1 cellular context compared by ENCODE assay signal in genomic region chr1:244817415-244817894, GRCh38.
A peak's percentile ranks its signal among the peaks of the same experiment; 100 is the strongest.
TF ChIP-seq lines count a peak whose summit lies in the region.

No MANE protein-coding gene starts in this region.

TF ChIP-seq in HepG2, 621 proteins besides CTCF, POLR2A, EP300 and RAD21 (continued from another document and continues in another):
- TF ChIP-seq CREB1 (IDR thresholded peaks at IDR 0.05) (peak; percentile 83), CREB1 (CRISPR knock-in tag; IDR thresholded peaks at IDR 0.05) (peak; percentile 80), ZNF646 (CRISPR knock-in tag; IDR thresholded peaks at IDR 0.05) (no peak), ZNF775 (CRISPR knock-in tag; IDR thresholded peaks at IDR 0.05; ENCODE audit: borderline replicate concordance) (no peak), FOXA1 (IDR thresholded peaks at IDR 0.05) (no peak), FOXA1 (CRISPR knock-in tag; IDR thresholded peaks at IDR 0.05) (no peak), SIX4 (CRISPR knock-in tag; IDR thresholded peaks at IDR 0.05) (no peak), ZNF879 (CRISPR knock-in tag; IDR thresholded peaks at IDR 0.05) (no peak), SAP130 (CRISPR knock-in tag; IDR thresholded peaks at IDR 0.05; ENCODE audit: low read depth) (peak; percentile 65), MIXL1 (CRISPR knock-in tag; IDR thresholded peaks at IDR 0.05) (peak; percentile 60; the same call in 1 of the 2 replicates), SOX6 (IDR thresholded peaks at IDR 0.05) (no peak), SOX6 (CRISPR knock-in tag; IDR thresholded peaks at IDR 0.05) (peak; percentile 74; the same call in 1 of the 2 replicates), RBAK (CRISPR knock-in tag; IDR thresholded peaks at IDR 0.05) (no peak), ZNF160 (CRISPR knock-in tag; IDR thresholded peaks at IDR 0.05) (no peak), FOXP4 (CRISPR knock-in tag; IDR thresholded peaks at IDR 0.05) (peak; percentile 86), NR2F6 (IDR thresholded peaks at IDR 0.05) (no peak), NR2F6 (CRISPR knock-in tag; IDR thresholded peaks at IDR 0.05) (peak; percentile 46; the same call in 1 of the 2 replicates), ZNF747 (CRISPR knock-in tag; IDR thresholded peaks at IDR 0.05; ENCODE audit: borderline replicate concordance) (no peak), PAXIP1 (CRISPR knock-in tag; conservative IDR thresholded peaks at IDR 0.05) (peak; percentile 90), SMAD3 (CRISPR knock-in tag; IDR thresholded peaks at IDR 0.05) (no peak), ATF5 (CRISPR knock-in tag; IDR thresholded peaks at IDR 0.05; ENCODE audit: low read depth) (no peak), KDM2A (CRISPR knock-in tag; IDR thresholded peaks at IDR 0.05; ENCODE audit: borderline replicate concordance, low read depth) (peak; percentile 32; the same call in 1 of the 2 replicates), ZMYM4 (CRISPR knock-in tag; IDR thresholded peaks at IDR 0.05) (peak; percentile 77), MEF2D (CRISPR knock-in tag; IDR thresholded peaks at IDR 0.05) (no peak; the same call in 1 of the 2 replicates), ZNF687 (CRISPR knock-in tag; IDR thresholded peaks at IDR 0.05) (peak; percentile 72), HMG20B (CRISPR knock-in tag; conservative IDR thresholded peaks at IDR 0.05) (0 out of 2 replicates have a peak, but pooled peaks have one; percentile 14), ZNF274 (CRISPR knock-in tag; IDR thresholded peaks at IDR 0.05) (0 out of 2 replicates have a peak, but pooled peaks have one; percentile 18), ZNF12 (CRISPR knock-in tag; IDR thresholded peaks at IDR 0.05) (0 out of 2 replicates have a peak, but pooled peaks have one; percentile 27), UBTF (CRISPR knock-in tag; IDR thresholded peaks at IDR 0.05) (peak; percentile 16; the same call in 1 of the 2 replicates), ATF2 (CRISPR knock-in tag; IDR thresholded peaks at IDR 0.05) (0 out of 2 replicates have a peak, but pooled peaks have one; percentile 37), ZNF788 (CRISPR knock-in tag; IDR thresholded peaks at IDR 0.05; ENCODE audit: borderline replicate concordance) (0 out of 2 replicates have a peak, but pooled peaks have one; percentile 16), ZBTB10 (CRISPR knock-in tag; IDR thresholded peaks at IDR 0.05; ENCODE audit: borderline replicate concordance) (no peak), ZBTB21 (CRISPR knock-in tag; IDR thresholded peaks at IDR 0.05) (peak; percentile 76; the same call in 1 of the 2 replicates), SNAPC5 (CRISPR knock-in tag; IDR thresholded peaks at IDR 0.05; ENCODE audit: borderline replicate concordance) (no peak)
